Comparison of ENCODE assay signal across 13 cellular contexts in genomic region chr5:10838038-10838437, GRCh38.
DNase-seq lines count a peak whose midpoint lies in the region; ATAC-seq and TF ChIP-seq lines count a peak whose summit lies in the region.
"Had no signal": no experiment of that assay in that cellular context is flagged by ENCODE, and none has a peak within 500 bp of the region (broad histone marks: within the 10 kb centered on the region; RNA-seq: fewer than 3 reads in every experiment).

No MANE protein-coding gene starts in this region.

- no peaks in the 10 kb centered on the region for H3K27me3 ChIP-seq in MG63
- H3K27me3 ChIP-seq: breast epithelium, dorsolateral prefrontal cortex, esophagus squamous epithelium had no signal

- DNase-seq in amniotic epithelial cell (ENCODE audit: low read depth): peak; percentile 52
- no peak for DNase-seq in GM20000 (ENCODE audit: low spot score)
- DNase-seq in MG63: no peak
- DNase-seq in H4 (ENCODE audit: low spot score): no peak
- DNase-seq: activated naive CD4-positive, alpha-beta T cell; DMS 273 treated with DMSO at 0.1 percent for 48 hours; dorsolateral prefrontal cortex; esophagus squamous epithelium had no signal

- H3K4me3 ChIP-seq in MG63: no peak overlapping the region
- H3K4me3 ChIP-seq: breast epithelium, dorsolateral prefrontal cortex, esophagus squamous epithelium had no signal

- H3K9me3 ChIP-seq in MG63: no peaks in the 10 kb centered on the region
- H3K9me3 ChIP-seq: breast epithelium, esophagus squamous epithelium had no signal

- ATAC-seq in GM18867 (IDR thresholded peaks at IDR 0.05; ENCODE audit: unreplicated experiment) (peak; percentile 92), GM21526 (IDR thresholded peaks at IDR 0.05; ENCODE audit: low FRiP score, unreplicated experiment) (peak; percentile 80), HG03342 (IDR thresholded peaks at IDR 0.05; ENCODE audit: unreplicated experiment) (peak; percentile 71), GM21737 (IDR thresholded peaks at IDR 0.05; ENCODE audit: unreplicated experiment) (no peak)

- no peaks in the 10 kb centered on the region for H3K36me3 ChIP-seq in MG63
- H3K36me3 ChIP-seq: breast epithelium, esophagus squamous epithelium had no signal

- no peak for TF ChIP-seq CTCF in GM20000 (IDR thresholded peaks at IDR 0.05; ENCODE audit: extremely low read depth, missing control alignments)
